In genomic region chr19:4851551-4852290, GRCh38 we compare ENCODE assay signal across 8 cellular contexts. TPM values are rescaled to one million over a fixed set of nuclear protein-coding genes. Genes with fewer than 3 reads are reported as not detected.
DNase-seq lines count a peak whose midpoint lies in the region; ATAC-seq and TF ChIP-seq lines count a peak whose summit lies in the region.

No MANE protein-coding gene starts in this region.

- H3K9me3 Mint-ChIP-seq in activated B cell treated with CpG ODN at 0.5 μM for 24 hours: no peaks in the 10 kb centered on the region

- intact Hi-C loops in activated B cell treated with CpG ODN at 0.5 μM for 24 hours (cut with micrococcal nuclease): loop anchor here (1.0 to 5.0 kb wide), 3 partner anchors 22 to 119 kb away; no protein-coding TSS in a partner anchor

- CTCF ChIA-PET in GM10248 (lab: Yijun Ruan, JAX): interaction anchor here (0.6 to 17.4 kb wide), 17 partner anchors 9 to 182 kb away, joined by 3 to 242 read pairs (median 5); partner anchors contain the start of genes FEM1A, PLIN3 and TICAM1
- CTCF ChIA-PET in activated B cell treated with CpG ODN at 0.5 μM for 24 hours (lab: Charles Lee): interaction anchor here (0.6 to 10.7 kb wide), 12 partner anchors 11 to 180 kb away, joined by 3 to 292 read pairs (median 5); no protein-coding TSS in a partner anchor

- H3K27ac Mint-ChIP-seq in activated B cell treated with CpG ODN at 0.5 μM for 24 hours: no peak overlapping the region

- peaks cover 32% of the 10 kb centered on the region for H3K36me3 Mint-ChIP-seq in activated B cell treated with CpG ODN at 0.5 μM for 24 hours (ENCODE audit: low read depth)

- no peak overlapping the region for H3K4me3 ChIP-seq in NB4 (ENCODE audit: low read depth, low read length)

- H3K27me3 Mint-ChIP-seq in activated B cell treated with CpG ODN at 0.5 μM for 24 hours: no peaks in the 10 kb centered on the region

- TF ChIP-seq CTCF in GM10248 (IDR thresholded peaks at IDR 0.05; ENCODE audit: control extremely low read depth, extremely low read depth, low read depth, missing control alignments) (peak; percentile 84), NB4 (IDR thresholded peaks at IDR 0.05; ENCODE audit: low read depth, low read length) (peak; percentile 66), activated B cell treated with CpG ODN at 0.5 μM for 24 hours (IDR thresholded peaks at IDR 0.05) (peak; percentile 63)

- H3K4me3 Mint-ChIP-seq in activated B cell treated with CpG ODN at 0.5 μM for 24 hours: no peak overlapping the region

- peak; percentile 94 for ATAC-seq in activated B cell treated with CpG ODN at 0.5 μM for 24 hours (ENCODE audit: low read depth)
- no peak for ATAC-seq in GM18519 (IDR thresholded peaks at IDR 0.05; ENCODE audit: low FRiP score, unreplicated experiment)
- ATAC-seq in HG03196 (IDR thresholded peaks at IDR 0.05; ENCODE audit: unreplicated experiment): no peak

- peaks cover 17% of the 10 kb centered on the region for H3K4me1 Mint-ChIP-seq in activated B cell treated with CpG ODN at 0.5 μM for 24 hours

- H3K27ac ChIP-seq in caudate nucleus (ENCODE audit: low read depth, low read length): no peak overlapping the region

- POLR2A ChIA-PET in GM10248 (lab: Yijun Ruan, JAX) (no interaction called here), activated B cell treated with CpG ODN at 0.5 μM for 24 hours (lab: Charles Lee) (interaction anchor here (0.6 to 3.1 kb wide), 3 partner anchors 10 to 41 kb away, joined by 3 to 30 read pairs (median 5); no protein-coding TSS in a partner anchor)

- peak; percentile 84 for DNase-seq in GM10248 (ENCODE audit: extremely low spot score)
- peak; percentile 55 for DNase-seq in NB4 (ENCODE audit: low read depth)
- peak; percentile 77 for DNase-seq in activated B cell treated with CpG ODN at 0.5 μM for 24 hours
- peak in 49 of 61 donors; percentile 0 to 65 (median 29) for DNase-seq in caudate nucleus (lab: John Stamatoyannopoulos, UW)
- DNase-seq in kidney glomerular epithelial cell (lab: John Stamatoyannopoulos, UW): peak; percentile 82
- DNase-seq in stimulated activated CD4-positive, alpha-beta T cell treated with anti-CD3 and anti-CD28 coated beads, Interleukin-4, amount 100 ng/mL, for 24 hours: peak; percentile 83

- no peak for TF ChIP-seq POLR2A in NB4 (IDR thresholded peaks at IDR 0.05; ENCODE audit: extremely low read depth, insufficient read length)

RNA-seq across cellular contexts. Expression of gene PLIN3, which starts 15.7 kb away (rescaled TPM):
- 28.7 and 29.0 TPM in 2 replicates for total RNA-seq in activated B cell treated with CpG ODN at 0.5 μM for 24 hours

RNA-seq across cellular contexts. Expression of gene TICAM1, which starts 20.2 kb away (rescaled TPM):
- total RNA-seq in activated B cell treated with CpG ODN at 0.5 μM for 24 hours: 34.4 and 39.4 TPM in 2 replicates

RNA-seq across cellular contexts. Expression of gene ARRDC5, which starts 51.0 kb away (rescaled TPM):
- total RNA-seq in activated B cell treated with CpG ODN at 0.5 μM for 24 hours: 4.3 and 5.0 TPM in 2 replicates

RNA-seq across cellular contexts. Expression of gene UHRF1, which starts 57.6 kb away (rescaled TPM):
- 6.5 and 7.8 TPM in 2 replicates for total RNA-seq in activated B cell treated with CpG ODN at 0.5 μM for 24 hours

Comparison
In these comparisons a context has a peak if more than half of its experiments do, and no peak if none do; other contexts are left out.
1. DNase-seq: peak in every context shown above with its lines; median percentile 84 in GM10248; 83 in stimulated activated CD4-positive, alpha-beta T cell treated with anti-CD3 and anti-CD28 coated beads, Interleukin-4, amount 100 ng/mL, for 24 hours; 82 in kidney glomerular epithelial cell; 77 in activated B cell treated with CpG ODN at 0.5 μM for 24 hours; 55 in NB4; 29 in caudate nucleus.